8 cellular contexts compared by ENCODE assay signal in the genomic region with DNA sequence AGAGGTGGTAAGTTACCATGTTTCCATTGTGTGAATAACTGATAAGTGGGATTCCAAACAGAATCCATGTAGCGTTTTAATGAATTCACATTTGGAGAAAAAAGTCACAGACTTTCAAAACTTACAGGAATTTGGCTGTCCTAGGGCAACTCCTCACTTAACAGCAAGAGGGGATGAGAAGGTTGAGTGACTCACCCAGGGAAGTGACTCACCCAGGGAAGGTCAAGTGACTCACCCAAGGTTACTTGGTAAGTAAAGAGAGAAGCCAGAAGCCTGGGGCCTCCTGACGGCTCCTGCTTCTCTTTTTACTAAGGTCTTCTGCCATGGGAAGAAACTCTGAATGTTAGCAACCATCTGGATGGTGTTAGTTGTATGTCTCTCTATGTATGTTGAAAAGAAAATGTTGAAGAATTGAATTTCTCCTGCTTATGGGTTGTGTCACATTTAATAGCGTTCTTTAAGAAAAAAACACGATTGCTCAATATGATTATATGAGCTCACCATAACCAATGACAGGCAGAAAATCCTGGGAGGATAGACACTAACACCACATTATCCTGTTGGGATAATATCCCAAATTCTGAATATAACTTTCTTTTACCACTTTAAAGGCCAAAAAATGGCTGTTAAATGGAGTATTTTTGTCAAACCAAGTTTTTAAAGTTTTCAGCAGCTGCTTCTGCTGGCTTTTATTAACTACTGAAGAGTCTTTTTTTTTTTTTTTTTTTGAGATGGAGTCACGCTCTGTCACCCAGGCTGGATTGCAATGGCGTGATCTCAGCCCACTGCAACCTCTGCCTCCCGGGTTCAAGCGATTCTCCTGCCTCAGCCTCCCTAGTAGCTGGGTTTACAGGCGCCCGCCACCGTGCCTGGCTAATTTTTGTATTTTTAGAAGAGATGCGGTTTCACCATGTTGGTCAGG.
A peak's percentile ranks its signal among the peaks of the same experiment; 100 is the strongest.
DNase-seq lines count a peak whose midpoint lies in the region; ATAC-seq, FAIRE-seq and TF ChIP-seq lines count a peak whose summit lies in the region.

No MANE protein-coding gene starts in this region.

- intact Hi-C loops in body of pancreas (cut with DNase I) = no loop called here

- H3K4me1 ChIP-seq in body of pancreas = peaks cover 3% of the 10 kb centered on the region
- no peaks in the 10 kb centered on the region for H3K4me1 ChIP-seq in Karpas-422 (ENCODE audit: low read length)

- no peak overlapping the region for H3K9ac ChIP-seq in Karpas-422 (ENCODE audit: low read length)

- H2AFZ ChIP-seq in Karpas-422 (ENCODE audit: low read length) = no peak overlapping the region

- no peak overlapping the region for H3K4me3 Mint-ChIP-seq in T-cell

- H3K9me2 ChIP-seq in Karpas-422 (replicated peaks; ENCODE audit: insufficient read depth, low read length) = no peaks in the 10 kb centered on the region

- peaks cover 0 to 4% (median 0%) of the 10 kb centered on the region in 3 donors for H3K9me3 Mint-ChIP-seq in T-cell

- H3K36me3 Mint-ChIP-seq in T-cell = peaks cover 13% of the 10 kb centered on the region

- DNase-seq in GM18507 (ENCODE audit: extremely low spot score, insufficient read length, low read depth) (peak; percentile 2), T-cell (peak in 4 of 34 experiments; percentile 9 to 31 (median 16)), body of pancreas (peak; percentile 49 to 81 (median 66)), kidney glomerular epithelial cell (lab: John Stamatoyannopoulos, UW) (peak; percentile 84), germinal center (ENCODE audit: low spot score) (no peak), Karpas-422 (no peak)
- DNase-seq in stimulated activated CD4-positive, alpha-beta T cell treated with anti-CD3 and anti-CD28 coated beads, Interleukin-4, amount 100 ng/mL, for 48 hours (ENCODE audit: low read depth in 2 of 2) = peak; percentile 37 to 57

- H3K4me1 Mint-ChIP-seq in T-cell = peaks cover 4 to 27% (median 24%) of the 10 kb centered on the region in 3 donors

- CTCF ChIA-PET in T-cell (lab: Charles Lee) = no interaction called here

- TF ChIP-seq POLR2A in body of pancreas (IDR thresholded peaks at IDR 0.05) = no peak

- H3K27ac Mint-ChIP-seq in T-cell = no peak overlapping the region

- TF ChIP-seq CTCF in body of pancreas (IDR thresholded peaks at IDR 0.05) = no peak

- ATAC-seq in HG03442 (IDR thresholded peaks at IDR 0.05; ENCODE audit: unreplicated experiment) (peak; percentile 65), T-cell (replicated peaks in 1 of 4) (peak in 3 of 4 experiments; percentile 78 to 96 (median 91)), body of pancreas (peak; percentile 88)

- no peaks in the 10 kb centered on the region for H4K20me1 ChIP-seq in Karpas-422 (ENCODE audit: insufficient read depth, low read depth, low read length)

- H3K36me3 ChIP-seq in body of pancreas (replicated peaks in 1 of 2; ENCODE audit: insufficient read depth in 1 of 2, low read depth in 2 of 2) = no peaks in the 10 kb centered on the region
- H3K36me3 ChIP-seq in Karpas-422 (ENCODE audit: insufficient read depth, low read length) = no peaks in the 10 kb centered on the region

- H3K27ac ChIP-seq in body of pancreas (peak overlapping the region in 1 of 4 donors; percentile 52), Karpas-422 (ENCODE audit: low read length) (no peak overlapping the region)

- H3K27me3 Mint-ChIP-seq in T-cell = no peaks in the 10 kb centered on the region

- H3K9me3 ChIP-seq in body of pancreas (no peaks in the 10 kb centered on the region), Karpas-422 (ENCODE audit: low read length) (no peaks in the 10 kb centered on the region)

- no peak overlapping the region for H3K4me3 ChIP-seq in body of pancreas
- no peak overlapping the region for H3K4me3 ChIP-seq in Karpas-422 (ENCODE audit: low read length)

- H3K27me3 ChIP-seq in body of pancreas = no peaks in the 10 kb centered on the region
- no peaks in the 10 kb centered on the region for H3K27me3 ChIP-seq in Karpas-422 (ENCODE audit: low read length)

- no peak overlapping the region for H3K4me2 ChIP-seq in Karpas-422 (ENCODE audit: low read depth, low read length, poor library complexity, severe bottlenecking)

- WGBS in body of pancreas, 2 donors = 86 to 90% methylated on average over 12 of the region's 12 CpGs

- H3K79me2 ChIP-seq in Karpas-422 (ENCODE audit: low read length) = no peaks in the 10 kb centered on the region

- POLR2A ChIA-PET in T-cell (lab: Charles Lee) = no interaction called here

- no peak for FAIRE-seq in GM18507 (lab: Jason Lieb, UNC)

Comparison
In these comparisons a context has a peak if more than half of its experiments do, and no peak if none do; other contexts are left out.
1. DNase-seq: peak in GM18507 (single experiment), body of pancreas (4 of 4), kidney glomerular epithelial cell (single experiment) and stimulated activated CD4-positive, alpha-beta T cell treated with anti-CD3 and anti-CD28 coated beads, Interleukin-4, amount 100 ng/mL, for 48 hours (2 of 2); none in germinal center (single experiment) and Karpas-422 (single experiment).
2. Peak in every context shown above with its lines, with median percentiles within 50 percentile points of each other: ATAC-seq.